9 cellular contexts compared by ENCODE assay signal in genomic region chr3:44045476-44046275, GRCh38.
DNase-seq lines count a peak whose midpoint lies in the region; ATAC-seq, FAIRE-seq and TF ChIP-seq lines count a peak whose summit lies in the region.
"Had no signal": no experiment of that assay in that cellular context is flagged by ENCODE, and none has a peak within 500 bp of the region (broad histone marks: within the 10 kb centered on the region; RNA-seq: fewer than 3 reads in every experiment).

No MANE protein-coding gene starts in this region.

- no peaks in the 10 kb centered on the region for H3K36me3 ChIP-seq in K562 (ENCODE audit: control insufficient read depth, insufficient read depth, low read length)

- no peaks in the 10 kb centered on the region for H3K4me1 ChIP-seq in K562 (replicated peaks in 1 of 2; ENCODE audit: control insufficient read depth in 2 of 2, insufficient read depth in 2 of 2, low read length in 2 of 2)

- H3K79me2 ChIP-seq in K562 (ENCODE audit: control insufficient read depth, insufficient read depth, low read length) = no peaks in the 10 kb centered on the region

- POLR2A ChIA-PET in K562 (lab: Yijun Ruan, JAX) = no interaction called here

- no peaks in the 10 kb centered on the region for H4K20me1 ChIP-seq in K562 (replicated peaks; ENCODE audit: control insufficient read depth, insufficient read depth, low read length)

- TF ChIP-seq RAD21 in K562 (CRISPR knock-in tag; conservative IDR thresholded peaks at IDR 0.05 in 1 of 2, IDR thresholded peaks at IDR 0.05 in 1 of 2) = 0 out of 4 replicates have a peak, but pooled peaks of 1 of the 2 experiments have one; percentile 7

- in situ Hi-C loops in K562 (cut with MboI) = loop anchor here (10.0 kb wide), 1 partner anchor 1011 kb away; no protein-coding TSS in a partner anchor

- no peak overlapping the region for H3K9ac ChIP-seq in K562 (ENCODE audit: insufficient read depth in 1 of 2, low read depth in 2 of 2, low read length in 2 of 2)

- no peak for TF ChIP-seq POLR2A in NB4 (IDR thresholded peaks at IDR 0.05; ENCODE audit: extremely low read depth, insufficient read length)
- TF ChIP-seq POLR2A in K562 (conservative IDR thresholded peaks at IDR 0.05) = no peak

- TF ChIP-seq CTCF in NB4 (IDR thresholded peaks at IDR 0.05; ENCODE audit: low read depth, low read length) = no peak
- TF ChIP-seq CTCF in K562 (IDR thresholded peaks at IDR 0.05 in 2 of 3, conservative IDR thresholded peaks at IDR 0.05 in 1 of 3; ENCODE audit: insufficient read depth in 2 of 3, low read depth in 1 of 3, low read length in 3 of 3) = no peak
- TF ChIP-seq CTCF in D721Med (IDR thresholded peaks at IDR 0.05; ENCODE audit: insufficient read depth, missing control alignments) = no peak

- H3K4me2 ChIP-seq in K562 (ENCODE audit: insufficient read depth, low read length) = no peak overlapping the region

- no peaks in the 10 kb centered on the region for H3K9me1 ChIP-seq in K562 (ENCODE audit: control insufficient read depth, insufficient read depth, low read length)

- H3K27ac ChIP-seq in K562 (ENCODE audit: extremely low read depth, low read depth, low read length) = no peak overlapping the region

- H3K9me3 ChIP-seq in K562 (replicated peaks; ENCODE audit: control insufficient read depth, insufficient read depth, low read depth, low read length) = no peaks in the 10 kb centered on the region

- CTCF ChIA-PET in K562 (lab: Yijun Ruan, JAX; ENCODE audit: low intra/inter-chr PET ratio) = interaction anchor here (0.6 kb wide), 1 partner anchor 345 kb away, joined by 4 read pairs; no protein-coding TSS in a partner anchor

- WGBS in K562 (ENCODE audit: insufficient coverage, low coverage, missing lambda C conversion rate) = 0% methylated on average over 4 of the region's 4 CpGs

- FAIRE-seq in K562 (lab: Jason Lieb, UNC) = no peak
- FAIRE-seq in D721Med (lab: Jason Lieb, UNC) = no peak

- H3K4me3 ChIP-seq in NB4 (ENCODE audit: low read depth, low read length) (no peak overlapping the region), K562 (no peak overlapping the region)

- ATAC-seq in GM18508 (IDR thresholded peaks at IDR 0.05; ENCODE audit: insufficient read depth, unreplicated experiment) = peak; percentile 88
- peak; percentile 93 for ATAC-seq in HG02759 (IDR thresholded peaks at IDR 0.05; ENCODE audit: unreplicated experiment)
- ATAC-seq in K562 = no peak; the same call in 2 of the 3 replicates

- peak; percentile 45 for DNase-seq in Ammon's horn (ENCODE audit: low spot score)
- peak; percentile 69 for DNase-seq in NB4 (ENCODE audit: low read depth)
- DNase-seq in K562 (ENCODE audit: extremely low read depth in 1 of 4, low spot score in 3 of 4) = peak in 2 of 4 experiments; percentile 22 to 27
- no peak for DNase-seq in cerebellar nuclear complex (lab: John Stamatoyannopoulos, UW)
- DNase-seq in NCI-H187 treated with DMSO at 0.1 percent for 48 hours (lab: John Stamatoyannopoulos, UW) = no peak
- no peak for DNase-seq in D721Med (ENCODE audit: insufficient read length, low spot score)
- DNase-seq: activated T-cell treated with anti-CD3 and anti-CD28 coated beads, Interleukin-2, amount 50 U/mL, for 4 hours had no signal

- intact Hi-C loops in K562 (cut with micrococcal nuclease) = no loop called here

- no peak for TF ChIP-seq EP300 in K562 (IDR thresholded peaks at IDR 0.05; ENCODE audit: low read length)

- H2AFZ ChIP-seq in K562 (ENCODE audit: low read depth, low read length) = no peak overlapping the region

- no TSS peak for BruUV-seq in K562 (replicated peaks; lab: Mats Ljungman, UMichigan)

- peaks cover 3 to 14% of the 10 kb centered on the region in 2 experiments; a peak in 2 of 5 replicates for H3K27me3 ChIP-seq in K562 (ENCODE audit: control insufficient read depth in 2 of 2, insufficient read depth in 2 of 2, low read length in 2 of 2)

TF ChIP-seq in K562, 482 proteins besides CTCF, POLR2A, EP300 and RAD21 (continues in another document):
- TF ChIP-seq ESRRA (IDR thresholded peaks at IDR 0.05; ENCODE audit: borderline replicate concordance, low read depth) = no peak
- peak; percentile 49 for TF ChIP-seq PRDM10 (IDR thresholded peaks at IDR 0.05; ENCODE audit: partially characterized antibody)
- no peak for TF ChIP-seq CBX5 (IDR thresholded peaks at IDR 0.05; ENCODE audit: borderline replicate concordance, low read depth)
- peak; percentile 98 for TF ChIP-seq SPI1 (IDR thresholded peaks at IDR 0.05; ENCODE audit: borderline replicate concordance, low read depth, low read length)
- no peak for TF ChIP-seq TGIF2 (CRISPR knock-in tag; IDR thresholded peaks at IDR 0.05)
- TF ChIP-seq ARID3B (CRISPR knock-in tag; IDR thresholded peaks at IDR 0.05; ENCODE audit: borderline replicate concordance) = no peak
- TF ChIP-seq ZNF277 (CRISPR knock-in tag; IDR thresholded peaks at IDR 0.05; ENCODE audit: borderline replicate concordance) = no peak
- peak; percentile 91 for TF ChIP-seq NFIC (IDR thresholded peaks at IDR 0.05)
- TF ChIP-seq GTF3C2 (IDR thresholded peaks at IDR 0.05; ENCODE audit: borderline replicate concordance, extremely low read depth, insufficient read length) = no peak
- TF ChIP-seq ZNF778 (CRISPR knock-in tag; IDR thresholded peaks at IDR 0.05) = no peak
- no peak for TF ChIP-seq JUNB (CRISPR knock-in tag; conservative IDR thresholded peaks at IDR 0.05)

Comparison
In these comparisons a context has a peak if more than half of its experiments do, and no peak if none do; other contexts are left out.
1. DNase-seq: peak in Ammon's horn (single experiment) and NB4 (single experiment); none in cerebellar nuclear complex (0 of 2), NCI-H187 treated with DMSO at 0.1 percent for 48 hours (single experiment) and D721Med (single experiment).